In genomic region chr22:19775496-19776325, GRCh38 we compare ENCODE assay signal across 16 cellular contexts. TPM values are rescaled to one million over a fixed set of nuclear protein-coding genes. Genes with fewer than 3 reads are reported as not detected.
DNase-seq lines count a peak whose midpoint lies in the region; ATAC-seq and TF ChIP-seq lines count a peak whose summit lies in the region.
"Had no signal": no experiment of that assay in that cellular context is flagged by ENCODE, and none has a peak within 500 bp of the region (broad histone marks: within the 10 kb centered on the region; RNA-seq: fewer than 3 reads in every experiment).

No MANE protein-coding gene starts in this region.

- peak; percentile 17 for DNase-seq in Right ventricle myocardium inferior (ENCODE audit: missing footprints)
- DNase-seq in cardiac septum (ENCODE audit: low spot score): no peak
- DNase-seq in RWPE2 (ENCODE audit: low spot score): peak; percentile 51
- DNase-seq in right cardiac atrium: peak in 2 of 3 donors; percentile 12 to 38
- no peak for DNase-seq in MCF 10A (ENCODE audit: unreplicated experiment)
- DNase-seq: CD4-positive, alpha-beta T cell; NCI-H1092; NCI-H1694; NCI-H2107; NCI-H69; SHP77 treated with DMSO at 0.1 percent for 48 hours had no signal

- H3K4me3 ChIP-seq in RWPE2 (ENCODE audit: severe bottlenecking): no peak overlapping the region
- H3K4me3 ChIP-seq in right cardiac atrium (ENCODE audit: low read length): no peak overlapping the region

- H3K4me1 ChIP-seq in RWPE2 (ENCODE audit: insufficient read depth, poor library complexity, severe bottlenecking): peaks cover 4% of the 10 kb centered on the region
- H3K4me1 ChIP-seq in right cardiac atrium (ENCODE audit: control insufficient read depth, insufficient read depth, low read length): no peaks in the 10 kb centered on the region

- no peaks in the 10 kb centered on the region for H3K36me3 ChIP-seq in RWPE2 (ENCODE audit: low read depth)

- peaks cover 2% of the 10 kb centered on the region for H3K9me3 ChIP-seq in RWPE2 (ENCODE audit: severe bottlenecking)
- H3K9me3 ChIP-seq in right cardiac atrium (ENCODE audit: control insufficient read depth, low read length): no peaks in the 10 kb centered on the region

- H3K4me1 Mint-ChIP-seq in stimulated activated memory B cell treated with anti-CD40 and anti-IgM and Interleukin-4, amounts not matched to agents 10 μg/mL and 1 μg/mL and 100 μg/mL, for 72 hours: peaks cover 55% of the 10 kb centered on the region
- peaks cover 5% of the 10 kb centered on the region for H3K4me1 Mint-ChIP-seq in MCF 10A (ENCODE audit: insufficient read depth, unreplicated experiment)

- no peak overlapping the region for H3K27ac ChIP-seq in RWPE2 (ENCODE audit: poor library complexity, severe bottlenecking)
- H3K27ac ChIP-seq in right cardiac atrium (ENCODE audit: low read length): no peak overlapping the region

- H3K27ac Mint-ChIP-seq in stimulated activated memory B cell treated with anti-CD40 and anti-IgM and Interleukin-4, amounts not matched to agents 10 μg/mL and 1 μg/mL and 100 μg/mL, for 72 hours: no peak overlapping the region
- no peak overlapping the region for H3K27ac Mint-ChIP-seq in MCF 10A (ENCODE audit: low read depth, unreplicated experiment)
- H3K27ac Mint-ChIP-seq: CD4-positive, alpha-beta T cell had no signal

- intact Hi-C loops in Right ventricle myocardium inferior (cut with DNase I) (no loop called here), cardiac septum (cut with DNase I) (no loop called here), right cardiac atrium (cut with DNase I) (no loop called here), MCF 10A (cut with micrococcal nuclease) (no loop called here)

- POLR2A ChIA-PET in MCF 10A (lab: Yijun Ruan, JAX): no interaction called here

- no peaks in the 10 kb centered on the region for H3K9me3 Mint-ChIP-seq in stimulated activated memory B cell treated with anti-CD40 and anti-IgM and Interleukin-4, amounts not matched to agents 10 μg/mL and 1 μg/mL and 100 μg/mL, for 72 hours
- no peaks in the 10 kb centered on the region for H3K9me3 Mint-ChIP-seq in MCF 10A (ENCODE audit: unreplicated experiment)
- H3K9me3 Mint-ChIP-seq: CD4-positive, alpha-beta T cell had no signal

- CTCF ChIA-PET in MCF 10A (lab: Yijun Ruan, JAX): interaction anchor here (1.2 kb wide), 1 partner anchor 25 kb away, joined by 3 read pairs; no protein-coding TSS in a partner anchor

- no peak for ATAC-seq in Right ventricle myocardium inferior
- no peak for ATAC-seq in RWPE2 (ENCODE audit: low read depth)
- no peak for ATAC-seq in right cardiac atrium
- peak; percentile 29 for ATAC-seq in stimulated activated memory B cell treated with anti-CD40 and anti-IgM and Interleukin-4, amounts not matched to agents 10 μg/mL and 1 μg/mL and 100 μg/mL, for 72 hours
- no peak for ATAC-seq in HG02571 (IDR thresholded peaks at IDR 0.05; ENCODE audit: unreplicated experiment)
- no peak for ATAC-seq in GM21576 (IDR thresholded peaks at IDR 0.05; ENCODE audit: unreplicated experiment)

- H3K27me3 Mint-ChIP-seq in stimulated activated memory B cell treated with anti-CD40 and anti-IgM and Interleukin-4, amounts not matched to agents 10 μg/mL and 1 μg/mL and 100 μg/mL, for 72 hours: peaks cover 92% of the 10 kb centered on the region
- H3K27me3 Mint-ChIP-seq in MCF 10A (ENCODE audit: insufficient read depth, unreplicated experiment): peaks cover 23% of the 10 kb centered on the region

- H3K36me3 Mint-ChIP-seq in stimulated activated memory B cell treated with anti-CD40 and anti-IgM and Interleukin-4, amounts not matched to agents 10 μg/mL and 1 μg/mL and 100 μg/mL, for 72 hours: no peaks in the 10 kb centered on the region
- peaks cover 6% of the 10 kb centered on the region for H3K36me3 Mint-ChIP-seq in MCF 10A (ENCODE audit: insufficient read depth, unreplicated experiment)

- H3K27me3 ChIP-seq in RWPE2 (ENCODE audit: insufficient read depth, poor library complexity, severe bottlenecking) (no peaks in the 10 kb centered on the region), right cardiac atrium (ENCODE audit: control insufficient read depth, insufficient read depth) (no peaks in the 10 kb centered on the region)

- no TSS peak for BruUV-seq in MCF 10A (replicated peaks; lab: Mats Ljungman, UMichigan)

- TF ChIP-seq CTCF in RWPE2 (IDR thresholded peaks at IDR 0.05; ENCODE audit: poor library complexity, severe bottlenecking) (no peak), MCF 10A (IDR thresholded peaks at IDR 0.05; ENCODE audit: unreplicated experiment) (no peak)

- WGBS in right cardiac atrium: 89% methylated on average over 24 of the region's 24 CpGs

- H3K4me3 Mint-ChIP-seq in stimulated activated memory B cell treated with anti-CD40 and anti-IgM and Interleukin-4, amounts not matched to agents 10 μg/mL and 1 μg/mL and 100 μg/mL, for 72 hours: peak overlapping the region; percentile 9
- no peak overlapping the region for H3K4me3 Mint-ChIP-seq in MCF 10A (ENCODE audit: unreplicated experiment)
- H3K4me3 Mint-ChIP-seq: CD4-positive, alpha-beta T cell had no signal

RNA-seq across cellular contexts. Expression of gene TBX1, which starts 15.1 kb away (rescaled TPM):
- total RNA-seq in Right ventricle myocardium inferior (3.6 TPM), cardiac septum (0.48 TPM), right cardiac atrium (1 to 10 TPM in 1 of 4 donors, under 1 TPM in 3; 0.19 to 1.4 (median 0.78) TPM), MCF 10A (2022) (not detected in 2 replicates)
- 0.88 TPM for polyA plus RNA-seq in right cardiac atrium
- total RNA-seq: CD4-positive, alpha-beta T cell; H4 had no signal

RNA-seq across cellular contexts. Expression of gene GP1BB, which starts 52.4 kb away (rescaled TPM):
- not detected for total RNA-seq in Right ventricle myocardium inferior
- 5.5 TPM for total RNA-seq in cardiac septum
- total RNA-seq in right cardiac atrium: 1 to 10 TPM in 1 of 4 donors, not detected in 3; 9.0 TPM
- 29.5 TPM for polyA plus RNA-seq in right cardiac atrium
- total RNA-seq in MCF 10A (2022): 0.37 and 0.83 TPM in 2 replicates
- total RNA-seq: HT1080 had no signal

Comparison
In these comparisons a context has a peak if more than half of its experiments do, and no peak if none do; other contexts are left out.
1. DNase-seq: peak in Right ventricle myocardium inferior (single experiment), RWPE2 (single experiment) and right cardiac atrium (2 of 3); none in cardiac septum (single experiment) and MCF 10A (single experiment).